Comparison of ENCODE assay signal across 16 cellular contexts in genomic region chr1:51998701-51999100, GRCh38.
DNase-seq lines count a peak whose midpoint lies in the region; ATAC-seq and TF ChIP-seq lines count a peak whose summit lies in the region.
"Had no signal": no experiment of that assay in that cellular context is flagged by ENCODE, and none has a peak within 500 bp of the region (broad histone marks: within the 10 kb centered on the region; RNA-seq: fewer than 3 reads in every experiment).

No MANE protein-coding gene starts in this region.

- H3K27ac ChIP-seq in WERI-Rb-1 = peak overlapping the region; percentile 76

- no peak overlapping the region for H3K4me3 ChIP-seq in WERI-Rb-1 (ENCODE audit: low read depth, low read length)
- no peak overlapping the region for H3K4me3 ChIP-seq in epithelial cell of esophagus (ENCODE audit: low read length)

- TF ChIP-seq CTCF in WERI-Rb-1 (IDR thresholded peaks at IDR 0.05; ENCODE audit: low read depth, low read length) (no peak), epithelial cell of esophagus (IDR thresholded peaks at IDR 0.05; ENCODE audit: insufficient read depth, low read depth, low read length, missing control alignments) (no peak)

- no peak for ATAC-seq in HG03108 (IDR thresholded peaks at IDR 0.05; ENCODE audit: unreplicated experiment)

- no peaks in the 10 kb centered on the region for H3K9me3 ChIP-seq in WERI-Rb-1 (ENCODE audit: severe bottlenecking)

- no peaks in the 10 kb centered on the region for H3K36me3 ChIP-seq in WERI-Rb-1

- no peaks in the 10 kb centered on the region for H3K27me3 ChIP-seq in WERI-Rb-1 (ENCODE audit: insufficient read depth, low read depth, severe bottlenecking)

- peak; percentile 22 for DNase-seq in HPDE6-E6E7 (ENCODE audit: extremely low spot score)
- no peak for DNase-seq in WERI-Rb-1
- peak; percentile 79 for DNase-seq in epithelial cell of esophagus (ENCODE audit: low read depth)
- DNase-seq in cortex of kidney (lab: John Stamatoyannopoulos, UW) = no peak
- no peak for DNase-seq in NCI-H1436 treated with DMSO at 0.1 percent for 48 hours (lab: John Stamatoyannopoulos, UW)
- DNase-seq: C1 segment of cervical spinal cord; Calu3; CD4-positive, alpha-beta memory T cell; COR-L47; DMS53; DMS79 treated with DMSO at 0.1 percent for 48 hours; GF-D8; GOT3; H7; HCEC 1CT had no signal

Comparison
In these comparisons a context has a peak if more than half of its experiments do, and no peak if none do; other contexts are left out.
1. DNase-seq: peak in HPDE6-E6E7 (single experiment) and epithelial cell of esophagus (single experiment); none in WERI-Rb-1 (single experiment), cortex of kidney (single experiment) and NCI-H1436 treated with DMSO at 0.1 percent for 48 hours (single experiment).